In genomic region chr17:80475949-80476876, GRCh38 we compare ENCODE assay signal across 8 cellular contexts. TPM values are rescaled to one million over a fixed set of nuclear protein-coding genes. Genes with fewer than 3 reads are reported as not detected.
DNase-seq lines count a peak whose midpoint lies in the region; ATAC-seq, FAIRE-seq and TF ChIP-seq lines count a peak whose summit lies in the region.

NPTX1 (minus strand) TSS chr17:80476607; CDS start chr17:80476446, 161 bp downstream.

- H3K23ac ChIP-seq in H1 (ENCODE audit: insufficient read length) (no peak within 1 kb of the TSS), mesendoderm (ENCODE audit: low read length) (no peak within 1 kb of the TSS)

- TF ChIP-seq EP300 in H1 (IDR thresholded peaks at IDR 0.05; ENCODE audit: borderline replicate concordance in 1 of 2, low read depth in 2 of 2, low read length in 2 of 2) = no peak

- TF ChIP-seq RAD21 in H1 (IDR thresholded peaks at IDR 0.05 in 1 of 2, conservative IDR thresholded peaks at IDR 0.05 in 1 of 2; ENCODE audit: low read depth in 2 of 2, low read length in 2 of 2) = no peak

- no peak within 1 kb of the TSS for H2BK20ac ChIP-seq in H1 (ENCODE audit: low read length)

- no peak for DNase-seq in activated CD4-positive, alpha-beta memory T cell treated with anti-CD3 and anti-CD28 coated beads, Interleukin-2, amount 10 ng/mL, durations not matched to agents 7 days and 5 days
- DNase-seq in activated CD4-positive, alpha-beta memory T cell treated with anti-CD3 and anti-CD28 coated beads for 36 hours = no peak
- DNase-seq in SJSA1 (ENCODE audit: low read depth in 1 of 2, low spot score in 2 of 2) = no peak
- DNase-seq in H1 (ENCODE audit: low read depth in 1 of 2, low spot score in 2 of 2) = peak in 1 of 2 experiments; percentile 64
- DNase-seq in occipital lobe (lab: John Stamatoyannopoulos, UW) = no peak
- DNase-seq in mesenteric fat pad (ENCODE audit: low spot score) = no peak
- no peak for DNase-seq in mesendoderm

- FAIRE-seq in H1 (lab: Jason Lieb, UNC) = no peak

- H4K5ac ChIP-seq in H1 (ENCODE audit: insufficient read length, low read depth, low read length) (no peak within 1 kb of the TSS), mesendoderm (ENCODE audit: low read length) (no peak within 1 kb of the TSS)

- H3K18ac ChIP-seq in H1 (ENCODE audit: extremely low read depth, low read length) (no peak within 1 kb of the TSS), mesendoderm (ENCODE audit: low read length) (no peak within 1 kb of the TSS)

- intact Hi-C loops in activated CD4-positive, alpha-beta memory T cell treated with anti-CD3 and anti-CD28 coated beads for 36 hours (cut with micrococcal nuclease) = loop anchor here (5.0 kb wide), 1 partner anchor 101 kb away; no protein-coding TSS in a partner anchor

- H3K14ac ChIP-seq in H1 (ENCODE audit: insufficient read length) = no peak within 1 kb of the TSS

- no peak for TF ChIP-seq CTCF in H1 (IDR thresholded peaks at IDR 0.05; ENCODE audit: control extremely low read depth in 1 of 3, insufficient read depth in 1 of 3, low read depth in 1 of 3, low read length in 3 of 3)

- H3K27me3 ChIP-seq in SJSA1 (replicated peaks) = peaks cover 98% of the 10 kb centered on the region
- H3K27me3 ChIP-seq in H1 (replicated peaks in 1 of 4; ENCODE audit: control insufficient read depth in 3 of 4, extremely low read depth in 1 of 4, insufficient read depth in 3 of 4, low read length in 3 of 4) = peaks cover 78 to 100% (median 96%) of the 10 kb centered on the region in 4 experiments
- H3K27me3 ChIP-seq in mesendoderm (ENCODE audit: insufficient read depth, low read length, poor library complexity) = peaks cover 57% of the 10 kb centered on the region

- H3K36me3 Mint-ChIP-seq in activated CD4-positive, alpha-beta memory T cell treated with anti-CD3 and anti-CD28 coated beads, Interleukin-2, amount 10 ng/mL, durations not matched to agents 7 days and 5 days (ENCODE audit: low read depth) = no peaks in the 10 kb centered on the region
- no peaks in the 10 kb centered on the region for H3K36me3 Mint-ChIP-seq in activated CD4-positive, alpha-beta memory T cell treated with anti-CD3 and anti-CD28 coated beads for 36 hours

- peaks cover 65% of the 10 kb centered on the region for H3K27me3 Mint-ChIP-seq in activated CD4-positive, alpha-beta memory T cell treated with anti-CD3 and anti-CD28 coated beads, Interleukin-2, amount 10 ng/mL, durations not matched to agents 7 days and 5 days
- peaks cover 54% of the 10 kb centered on the region for H3K27me3 Mint-ChIP-seq in activated CD4-positive, alpha-beta memory T cell treated with anti-CD3 and anti-CD28 coated beads for 36 hours

- H3K36me3 ChIP-seq in SJSA1 = no peaks in the 10 kb centered on the region; the same call in 1 of the 2 replicates
- peaks cover 0 to 7% (median 0%) of the 10 kb centered on the region in 4 experiments; a peak in 1 of 8 replicates for H3K36me3 ChIP-seq in H1 (ENCODE audit: control insufficient read depth in 2 of 4, insufficient read depth in 4 of 4, low read length in 3 of 4)
- no peaks in the 10 kb centered on the region for H3K36me3 ChIP-seq in mesendoderm (ENCODE audit: control insufficient read depth, insufficient read depth, low read length)

- peaks cover 13% of the 10 kb centered on the region for H3K9me3 ChIP-seq in SJSA1 (replicated peaks)
- H3K9me3 ChIP-seq in H1 (ENCODE audit: insufficient read depth in 2 of 2, low read depth in 1 of 2, low read length in 1 of 2) = no peaks in the 10 kb centered on the region

- TF ChIP-seq POLR2A in H1 (IDR thresholded peaks at IDR 0.05; ENCODE audit: control extremely low read depth in 1 of 2, low read depth in 2 of 2, low read length in 2 of 2) = no peak

- H3K4me3 Mint-ChIP-seq in activated CD4-positive, alpha-beta memory T cell treated with anti-CD3 and anti-CD28 coated beads, Interleukin-2, amount 10 ng/mL, durations not matched to agents 7 days and 5 days = peak within 1 kb of the TSS; percentile 48
- no peak within 1 kb of the TSS for H3K4me3 Mint-ChIP-seq in activated CD4-positive, alpha-beta memory T cell treated with anti-CD3 and anti-CD28 coated beads for 36 hours

- H3K4me1 ChIP-seq in SJSA1 (replicated peaks) (peaks cover 45% of the 10 kb centered on the region), H1 (replicated peaks in 1 of 4; ENCODE audit: control insufficient read depth in 3 of 4, insufficient read depth in 4 of 4, low read length in 3 of 4) (peaks cover 0 to 27% (median 11%) of the 10 kb centered on the region in 4 experiments; a peak in 5 of 7 replicates), mesendoderm (ENCODE audit: control insufficient read depth, low read depth, low read length) (no peaks in the 10 kb centered on the region)

- peak within 1 kb of the TSS; percentile 25 for H4K8ac ChIP-seq in H1 (ENCODE audit: extremely low read depth, insufficient read depth, low read length)
- H4K8ac ChIP-seq in mesendoderm (ENCODE audit: low read depth, low read length) = no peak within 1 kb of the TSS

- no peak within 1 kb of the TSS for H3K27ac Mint-ChIP-seq in activated CD4-positive, alpha-beta memory T cell treated with anti-CD3 and anti-CD28 coated beads, Interleukin-2, amount 10 ng/mL, durations not matched to agents 7 days and 5 days
- no peak within 1 kb of the TSS for H3K27ac Mint-ChIP-seq in activated CD4-positive, alpha-beta memory T cell treated with anti-CD3 and anti-CD28 coated beads for 36 hours

- no peak within 1 kb of the TSS for H3K56ac ChIP-seq in H1 (replicated peaks; ENCODE audit: insufficient read length, low read depth, low read length)
- no peak within 1 kb of the TSS for H3K56ac ChIP-seq in mesendoderm (ENCODE audit: low read length)

- H3K4me3 ChIP-seq in SJSA1 (peak within 1 kb of the TSS; percentile 14), H1 (ENCODE audit: extremely low read depth in 1 of 4, insufficient read depth in 2 of 4, low read depth in 3 of 4, low read length in 4 of 4) (peak within 1 kb of the TSS; percentile 3 to 60 (median 40); a peak in 7 of 8 replicates), mesendoderm (ENCODE audit: low read length) (no peak within 1 kb of the TSS)

- H3K27ac ChIP-seq in SJSA1 (no peak within 1 kb of the TSS), H1 (ENCODE audit: low read depth, low read length) (no peak within 1 kb of the TSS), mesendoderm (ENCODE audit: low read depth, low read length) (no peak within 1 kb of the TSS)

- H3K79me1 ChIP-seq in H1 (ENCODE audit: low read depth, low read length) (no peaks in the 10 kb centered on the region), mesendoderm (ENCODE audit: low read length) (no peaks in the 10 kb centered on the region)

- no peak within 1 kb of the TSS for H4K91ac ChIP-seq in H1 (replicated peaks; ENCODE audit: insufficient read length, low read length)

- peaks cover 3 to 23% of the 10 kb centered on the region in 2 experiments for H4K20me1 ChIP-seq in H1 (replicated peaks in 1 of 2; ENCODE audit: control insufficient read depth in 1 of 2, insufficient read depth in 2 of 2, low read length in 2 of 2)

- no peaks in the 10 kb centered on the region for H3K9me3 Mint-ChIP-seq in activated CD4-positive, alpha-beta memory T cell treated with anti-CD3 and anti-CD28 coated beads, Interleukin-2, amount 10 ng/mL, durations not matched to agents 7 days and 5 days
- H3K9me3 Mint-ChIP-seq in activated CD4-positive, alpha-beta memory T cell treated with anti-CD3 and anti-CD28 coated beads for 36 hours = no peaks in the 10 kb centered on the region

- 2% methylated on average over 71 of the region's 133 CpGs; no CpG with 5 or more reads in 1 of the 2 experiments for WGBS in H1 (ENCODE audit: extremely low coverage in 1 of 2, insufficient coverage in 1 of 2, insufficient read length in 1 of 2, insufficient replicate concordance in 2 of 2, low coverage in 1 of 2, low lambda C conversion rate in 2 of 2, missing lambda C conversion rate in 1 of 2), 2 experiments
- WGBS in mesendoderm (ENCODE audit: extremely low coverage, insufficient coverage, low lambda C conversion rate) = no CpG with 5 or more reads among the region's 133 CpGs

- no peak for ATAC-seq in GM21619 (IDR thresholded peaks at IDR 0.05; ENCODE audit: unreplicated experiment)

- H2AFZ ChIP-seq in H1 (ENCODE audit: low read length) = no peak within 1 kb of the TSS

- peak within 1 kb of the TSS; percentile 80 to 91 for H3K4me2 ChIP-seq in H1 (ENCODE audit: insufficient read depth in 1 of 2, low read depth in 2 of 2, low read length in 2 of 2)
- no peak within 1 kb of the TSS for H3K4me2 ChIP-seq in mesendoderm (ENCODE audit: low read length)

- H2BK12ac ChIP-seq in H1 (ENCODE audit: low read depth, low read length) = peak within 1 kb of the TSS; percentile 68; the same call in 1 of the 2 replicates

- H2BK120ac ChIP-seq in H1 (replicated peaks; ENCODE audit: low read depth, low read length) (no peak within 1 kb of the TSS), mesendoderm (ENCODE audit: low read depth, low read length) (no peak within 1 kb of the TSS)

- H2BK5ac ChIP-seq in H1 (ENCODE audit: low read depth, low read length) (no peak within 1 kb of the TSS), mesendoderm (ENCODE audit: low read length) (no peak within 1 kb of the TSS)

- H2BK15ac ChIP-seq in H1 (ENCODE audit: low read length) (no peak within 1 kb of the TSS), mesendoderm (replicated peaks; ENCODE audit: low read depth) (no peak within 1 kb of the TSS)

- peaks cover 24% of the 10 kb centered on the region for H3K4me1 Mint-ChIP-seq in activated CD4-positive, alpha-beta memory T cell treated with anti-CD3 and anti-CD28 coated beads, Interleukin-2, amount 10 ng/mL, durations not matched to agents 7 days and 5 days
- peaks cover 17% of the 10 kb centered on the region for H3K4me1 Mint-ChIP-seq in activated CD4-positive, alpha-beta memory T cell treated with anti-CD3 and anti-CD28 coated beads for 36 hours (ENCODE audit: low read depth)

- peaks cover 15% of the 10 kb centered on the region; the same call in 1 of the 2 replicates for H3K23me2 ChIP-seq in H1 (ENCODE audit: low read depth, low read length)

- H3K9ac ChIP-seq in H1 (replicated peaks in 1 of 4; ENCODE audit: extremely low read depth in 1 of 4, low read depth in 3 of 4, low read length in 3 of 4) = no peak within 1 kb of the TSS
- no peak within 1 kb of the TSS for H3K9ac ChIP-seq in mesendoderm (ENCODE audit: low read length)

- CTCF ChIA-PET in activated CD4-positive, alpha-beta memory T cell treated with anti-CD3 and anti-CD28 coated beads, Interleukin-2, amount 10 ng/mL, durations not matched to agents 7 days and 5 days (lab: Charles Lee) = interaction anchor here (0.7 to 1.6 kb wide), 3 partner anchors 20 to 49 kb away, joined by 3 to 7 read pairs (median 3); no protein-coding TSS in a partner anchor
- CTCF ChIA-PET in activated CD4-positive, alpha-beta memory T cell treated with anti-CD3 and anti-CD28 coated beads for 36 hours (lab: Charles Lee) = interaction anchor here (2.2 kb wide), 1 partner anchor 423 kb away, joined by 9 read pairs; no protein-coding TSS in a partner anchor
- CTCF ChIA-PET in H1 (lab: Charles Lee; ENCODE audit: partially characterized antibody) = interaction anchor here (0.6 to 4.5 kb wide), 16 partner anchors 8 to 153 kb away, joined by 3 to 22 read pairs (median 4); no protein-coding TSS in a partner anchor

- no peak within 1 kb of the TSS for H3K4ac ChIP-seq in H1 (replicated peaks; ENCODE audit: insufficient read length, low read depth, low read length)
- H3K4ac ChIP-seq in mesendoderm (ENCODE audit: low read depth, low read length) = no peak within 1 kb of the TSS

- no peaks in the 10 kb centered on the region for H3K79me2 ChIP-seq in H1 (ENCODE audit: control insufficient read depth in 1 of 2, insufficient read depth in 2 of 2, low read length in 2 of 2)
- no peaks in the 10 kb centered on the region for H3K79me2 ChIP-seq in mesendoderm (ENCODE audit: control insufficient read depth, insufficient read depth, low read length)

- POLR2A ChIA-PET in activated CD4-positive, alpha-beta memory T cell treated with anti-CD3 and anti-CD28 coated beads, Interleukin-2, amount 10 ng/mL, durations not matched to agents 7 days and 5 days (lab: Charles Lee) = interaction anchor here (1.1 to 2.7 kb wide), 4 partner anchors 21 to 423 kb away, joined by 3 to 14 read pairs (median 8); no protein-coding TSS in a partner anchor
- POLR2A ChIA-PET in activated CD4-positive, alpha-beta memory T cell treated with anti-CD3 and anti-CD28 coated beads for 36 hours (lab: Charles Lee) = interaction anchor here (1.4 kb wide), 1 partner anchor 21 kb away, joined by 4 read pairs; no protein-coding TSS in a partner anchor
- POLR2A ChIA-PET in H1 (lab: Charles Lee; ENCODE audit: partially characterized antibody) = interaction anchor here (1.0 to 2.8 kb wide), 5 partner anchors 12 to 34 kb away, joined by 3 to 18 read pairs (median 5); no protein-coding TSS in a partner anchor

- H2AK5ac ChIP-seq in H1 (ENCODE audit: low read depth, low read length) = no peak within 1 kb of the TSS
- H2AK5ac ChIP-seq in mesendoderm (ENCODE audit: low read length) = no peak within 1 kb of the TSS

RNA-seq across cellular contexts. Expression of gene NPTX1, which starts in this region (rescaled TPM):
- total RNA-seq in activated CD4-positive, alpha-beta memory T cell treated with anti-CD3 and anti-CD28 coated beads, Interleukin-2, amount 10 ng/mL, durations not matched to agents 7 days and 5 days = 10 to 100 TPM in 1 of 2 experiments, 1 to 10 TPM in 1; 8.8 to 10.0 TPM
- 1 to 10 TPM; 1.2 to 1.4 TPM for total RNA-seq in activated CD4-positive, alpha-beta memory T cell treated with anti-CD3 and anti-CD28 coated beads for 36 hours
- 0.32 TPM in 1 of 2 replicates, not detected in the other for total RNA-seq in SJSA1 (2014; rRNA removed; shearing (Covaris generic))
- total RNA-seq in H1 (2021; fragmentation: NEBNext Ultra II Directional; extraction: Animal tissue kit (Norgen Biotek cat#: 25700)) = 12.0 and 14.8 TPM in 2 replicates
- 17.9 and 35.0 TPM in 2 replicates for polyA plus RNA-seq in H1 (2011; rRNA removed)
- 23.1 TPM for polyA plus RNA-seq in H1 (2011; cell fraction: cytosol; rRNA removed)
- polyA plus RNA-seq in H1 (2011; cell fraction: nucleus; rRNA removed) = 54.8 TPM
- 10.6 to 21.0 TPM (median 15.1 TPM) in 4 replicates for polyA plus RNA-seq in H1 (2012, experiment 1 of 2)
- polyA plus RNA-seq in H1 (2012, experiment 2 of 2) = 7.3 TPM
- 3.9 TPM for polyA plus RNA-seq in H1 (2013, experiment 1 of 2)
- polyA plus RNA-seq in H1 (2013, experiment 2 of 2) = 3.1 TPM
- 12.1 and 20.6 TPM in 2 replicates for polyA minus RNA-seq in H1 (2011; rRNA and poly(A)+ RNA removed)
- 21.1 TPM for polyA minus RNA-seq in H1 (2011; cell fraction: cytosol; rRNA and poly(A)+ RNA removed)
- polyA minus RNA-seq in H1 (2011; cell fraction: nucleus; rRNA and poly(A)+ RNA removed) = 22.5 TPM
- total RNA-seq in occipital lobe (19.3 TPM), mesenteric fat pad (not detected)
- polyA plus RNA-seq in mesendoderm (2013, experiment 1 of 2) = 0.13 TPM
- polyA plus RNA-seq in mesendoderm (2013, experiment 2 of 2) = 0.17 TPM
